ENCODE assay signal across 27 cellular contexts in genomic region chr12:41433460-41433859, GRCh38.
"Had no signal": no experiment of that assay in that cellular context is flagged by ENCODE, and none has a peak within 500 bp of the region (broad histone marks: within the 10 kb centered on the region; RNA-seq: fewer than 3 reads in every experiment).

No MANE protein-coding gene starts in this region.

- H3K9me3 ChIP-seq: colonic mucosa, esophagus squamous epithelium, gastrocnemius medialis, heart left ventricle, left lung, lower lobe of right lung, mucosa of descending colon had no signal

- H3K9me3 Mint-ChIP-seq: endodermal cell had no signal

- H3K4me3 ChIP-seq: colonic mucosa, esophagus squamous epithelium, gastrocnemius medialis, heart left ventricle, hepatocyte, left lung, lower lobe of right lung, mucosa of descending colon had no signal

- H3K27me3 Mint-ChIP-seq: dendritic cell treated with granulocyte-macrophage colony-stimulating factor and Interleukin-4, amounts not matched to agents 40 ng/mL and 50 ng/mL, for 4 days; effector memory CD8-positive, alpha-beta T cell had no signal

- H3K4me3 Mint-ChIP-seq: dendritic cell treated with granulocyte-macrophage colony-stimulating factor and Interleukin-4, amounts not matched to agents 40 ng/mL and 50 ng/mL, for 4 days; effector memory CD8-positive, alpha-beta T cell; endodermal cell; immature natural killer cell; mesothelial cell of epicardium had no signal

- DNase-seq: colonic mucosa; cortex of kidney; effector CD8-positive, alpha-beta T cell; effector memory CD8-positive, alpha-beta T cell; endodermal cell; erythroblast; esophagus squamous epithelium; foreskin fibroblast; foreskin melanocyte; gastrocnemius medialis; glutamatergic neuron; heart left ventricle; hypothalamus; immature natural killer cell; islet precursor cell; kidney; left cardiac atrium; left lung; left ventricle myocardium superior; lower lobe of right lung; mesenchymal stem cell; mucosa of descending colon had no signal

- FAIRE-seq: endometrium, kidney had no signal

- H3K36me3 ChIP-seq: colonic mucosa, esophagus squamous epithelium, gastrocnemius medialis, heart left ventricle, left lung, lower lobe of right lung had no signal

- H3K4me2 ChIP-seq: hepatocyte had no signal

- H3K4me1 ChIP-seq: colonic mucosa, esophagus squamous epithelium, gastrocnemius medialis, heart left ventricle, left lung, lower lobe of right lung had no signal

- H3K79me2 ChIP-seq: hepatocyte had no signal

- H2AFZ ChIP-seq: hepatocyte had no signal

- H3K27ac ChIP-seq: colonic mucosa, epithelial cell of prostate, esophagus squamous epithelium, gastrocnemius medialis, heart left ventricle, hepatocyte, left lung, lower lobe of right lung had no signal

- H3K27me3 ChIP-seq: colonic mucosa, esophagus squamous epithelium, gastrocnemius medialis, heart left ventricle, hepatocyte, left lung had no signal

- H3K36me3 Mint-ChIP-seq: immature natural killer cell, mesothelial cell of epicardium had no signal

- H3K27ac Mint-ChIP-seq: dendritic cell treated with granulocyte-macrophage colony-stimulating factor and Interleukin-4, amounts not matched to agents 40 ng/mL and 50 ng/mL, for 4 days; effector memory CD8-positive, alpha-beta T cell; endodermal cell; immature natural killer cell; mesothelial cell of epicardium had no signal
